ENCODE assay signal across 27 cellular contexts in the genomic region with DNA sequence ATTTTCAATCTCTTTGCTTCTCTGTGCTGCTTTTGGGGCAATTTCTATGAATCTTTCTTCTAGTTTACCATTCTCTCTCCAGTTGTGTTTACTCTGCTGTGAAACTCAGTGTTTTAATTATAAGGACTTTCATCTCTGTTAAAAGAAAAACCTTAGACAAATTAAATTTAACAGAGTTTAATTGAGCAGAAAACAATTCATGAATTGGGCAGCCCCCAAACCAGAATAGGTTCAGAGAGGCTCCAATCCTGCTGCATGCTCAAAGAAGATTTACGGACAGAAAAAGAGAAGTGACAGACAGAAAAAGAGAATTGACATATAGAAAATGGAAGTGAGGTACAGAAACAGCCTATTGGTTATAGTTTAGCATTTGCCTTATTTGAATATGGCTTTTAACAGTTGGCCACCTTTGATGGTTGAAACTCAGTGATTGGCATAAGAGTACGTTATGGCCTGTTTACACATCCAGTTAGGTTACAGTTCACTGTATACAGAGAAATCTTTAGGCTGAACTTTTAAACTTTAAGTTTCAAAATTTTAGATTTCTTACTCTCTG.
"Had no signal": no experiment of that assay in that cellular context is flagged by ENCODE, and none has a peak within 500 bp of the region (broad histone marks: within the 10 kb centered on the region; RNA-seq: fewer than 3 reads in every experiment).

No MANE protein-coding gene starts in this region.

- H3K27ac ChIP-seq: neutrophil, pancreas, prostate gland, right lobe of liver, sigmoid colon, suprapubic skin, testis, tibial artery, transverse colon, upper lobe of right lung, uterus had no signal

- H3K36me3 ChIP-seq: neutrophil, pancreas, prostate gland, right lobe of liver, sigmoid colon, suprapubic skin, tibial artery, transverse colon, upper lobe of right lung, uterus had no signal

- H3K9me3 ChIP-seq: neutrophil, pancreas, prostate gland, right lobe of liver, suprapubic skin, testis, tibial artery, uterus had no signal

- H3K4me3 ChIP-seq: pancreas, prostate gland, right lobe of liver, sigmoid colon, suprapubic skin, testis, tibial artery, transverse colon, upper lobe of right lung, uterus had no signal

- H3K27me3 ChIP-seq: neutrophil, pancreas, right lobe of liver, sigmoid colon, suprapubic skin, testis, tibial artery, transverse colon, upper lobe of right lung, uterus had no signal

- H3K4me1 ChIP-seq: pancreas, prostate gland, sigmoid colon, suprapubic skin, transverse colon, upper lobe of right lung, uterus had no signal

- DNase-seq: naive thymus-derived CD8-positive, alpha-beta T cell; nephron progenitor cell; nucleus accumbens; pancreas; retina; right cardiac atrium; right lobe of liver; sigmoid colon; small intestine; stimulated activated CD4-positive, alpha-beta T cell treated with anti-CD3 and anti-CD28 coated beads, Interleukin-15, amount 100 ng/mL, for 24 hours; stimulated activated CD4-positive, alpha-beta T cell treated with anti-CD3 and anti-CD28 coated beads, Interleukin-2, amount 100 ng/mL, for 24 hours; stimulated activated CD4-positive, alpha-beta T cell treated with anti-CD3 and anti-CD28 coated beads, Interleukin-2, amount 100 ng/mL, for 48 hours; stimulated activated CD4-positive, alpha-beta T cell treated with anti-CD3 and anti-CD28 coated beads, Interleukin-4, amount 100 ng/mL, for 24 hours; stimulated activated naive CD4-positive, alpha-beta T cell; stimulated activated naive CD8-positive, alpha-beta T cell treated with anti-CD3 and anti-CD28 coated beads, Interleukin-15, amount 100 ng/mL, for 72 hours; stimulated activated naive CD8-positive, alpha-beta T cell treated with anti-CD3 and anti-CD28 coated beads, Interleukin-15, Interleukin-2, amounts not matched to agents 100 U/mL and 50 U/mL, for 24 hours; substantia nigra; testis; tibial artery; transverse colon; upper lobe of right lung; uterus had no signal

- FAIRE-seq: pancreas, small intestine had no signal

- ATAC-seq: naive thymus-derived CD8-positive, alpha-beta T cell; natural killer cell treated with Interleukin-12 subunit alpha and Interleukin-12 subunit beta and Interleukin-15 and Interleukin-18, amount 100 ng/mL, for 72 hours; pancreas; right cardiac atrium; right lobe of liver; stimulated activated effector memory CD8-positive, alpha-beta T cell treated with anti-CD3 and anti-CD28 coated beads, Interleukin-12 subunit alpha, Interleukin-12 subunit beta, amount 100 ng/mL, for 72 hours; stimulated activated naive CD8-positive, alpha-beta T cell treated with anti-CD3 and anti-CD28 coated beads, Interleukin-15, amount 100 ng/mL, for 72 hours; stimulated activated naive CD8-positive, alpha-beta T cell treated with anti-CD3 and anti-CD28 coated beads, Interleukin-15, Interleukin-2, amounts not matched to agents 100 U/mL and 50 U/mL, for 24 hours; upper lobe of right lung had no signal
